ENCODE assay signal across 26 cellular contexts in the genomic region with DNA sequence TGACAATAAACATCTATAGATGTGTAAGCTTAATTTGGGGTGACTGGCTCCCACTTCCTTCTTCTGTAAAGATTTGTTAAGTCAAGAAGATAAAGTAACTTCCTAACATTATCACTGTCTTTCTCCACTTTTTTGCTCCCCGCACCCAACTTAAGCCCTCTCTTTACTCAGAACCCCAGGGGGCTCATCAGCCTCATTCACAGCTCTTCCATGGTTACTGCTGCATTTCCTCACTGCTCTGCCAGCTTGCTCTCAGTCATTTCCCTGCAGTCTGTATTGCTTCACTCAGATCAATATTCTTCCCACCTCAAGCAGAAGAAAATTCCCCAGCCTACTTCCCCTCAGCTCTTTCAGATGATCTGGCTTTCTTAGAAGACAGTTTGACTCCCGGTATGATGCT.
"Had no signal": no experiment of that assay in that cellular context is flagged by ENCODE, and none has a peak within 500 bp of the region (broad histone marks: within the 10 kb centered on the region; RNA-seq: fewer than 3 reads in every experiment).

No MANE protein-coding gene starts in this region.

- ATAC-seq: activated CD4-positive, alpha-beta T cell treated with anti-CD3 and anti-CD28 coated beads for 36 hours; activated T-helper 17 cell treated with anti-CD3 and anti-CD28 coated beads, Interleukin-2, amount 50 U/mL, for 72 hours; T-cell had no signal

- H3K27me3 Mint-ChIP-seq: activated CD4-positive, alpha-beta memory T cell treated with anti-CD3 and anti-CD28 coated beads, Interleukin-2, amount 10 ng/mL, durations not matched to agents 7 days and 5 days; activated CD4-positive, alpha-beta T cell treated with anti-CD3 and anti-CD28 coated beads for 36 hours; activated naive CD4-positive, alpha-beta T cell treated with anti-CD3 and anti-CD28 coated beads, Interleukin-2, amount 10 ng/mL, durations not matched to agents 7 days and 5 days; activated naive CD8-positive, alpha-beta T cell treated with anti-CD3 and anti-CD28 coated beads, Interleukin-2, amount 10 ng/mL, durations not matched to agents 7 days and 5 days; activated T-helper 17 cell treated with anti-CD3 and anti-CD28 coated beads, Interleukin-2, amount 50 U/mL, for 72 hours; T-cell had no signal

- H3K27ac ChIP-seq: adrenal gland, KMS-11, PC-9, SK-N-MC, VCaP had no signal

- H3K4me2 ChIP-seq: KMS-11, PC-9 had no signal

- H3K27me3 ChIP-seq: adrenal gland had no signal

- H3K4me1 ChIP-seq: adrenal gland had no signal

- H3K4me3 ChIP-seq: adrenal gland, PC-9, SK-N-MC had no signal

- DNase-seq: activated CD4-positive, alpha-beta memory T cell treated with anti-CD3 and anti-CD28 coated beads, Interleukin-2, amount 10 ng/mL, durations not matched to agents 7 days and 5 days; activated CD4-positive, alpha-beta T cell treated with anti-CD3 and anti-CD28 coated beads for 36 hours; activated CD4-positive, alpha-beta T cell treated with anti-CD3 and anti-CD28 coated beads, Interleukin-2, amount 50 U/mL, for 1 hour; activated gamma-delta T cell treated with Interleukin-2 at 50 U/mL for 16 hours; activated naive CD4-positive, alpha-beta T cell treated with anti-CD3 and anti-CD28 coated beads, Interleukin-2, amount 10 ng/mL, durations not matched to agents 7 days and 5 days; activated naive CD8-positive, alpha-beta T cell treated with anti-CD3 and anti-CD28 coated beads, Interleukin-2, amount 10 ng/mL, durations not matched to agents 7 days and 5 days; activated T-cell treated with anti-CD3 and anti-CD28 coated beads for 4 hours; activated T-cell treated with anti-CD3 and anti-CD28 coated beads, Interleukin-2, amount 50 U/mL, for 48 hours; adrenal gland; anterior cingulate cortex; caudate nucleus; NCI-H1092; NCI-H1417; NCI-H1694 treated with DMSO at 0.1 percent for 48 hours; NCI-H2029 treated with DMSO at 0.1 percent for 48 hours; NCI-H510A treated with DMSO at 0.1 percent for 48 hours; NCI-H69; PC-9; SIG-M5; T-cell; T-helper 2 cell; T1000 had no signal

- H2AFZ ChIP-seq: PC-9 had no signal

- H3K4me1 Mint-ChIP-seq: activated CD4-positive, alpha-beta memory T cell treated with anti-CD3 and anti-CD28 coated beads, Interleukin-2, amount 10 ng/mL, durations not matched to agents 7 days and 5 days; activated CD4-positive, alpha-beta T cell treated with anti-CD3 and anti-CD28 coated beads for 36 hours; activated naive CD4-positive, alpha-beta T cell treated with anti-CD3 and anti-CD28 coated beads, Interleukin-2, amount 10 ng/mL, durations not matched to agents 7 days and 5 days; activated naive CD8-positive, alpha-beta T cell treated with anti-CD3 and anti-CD28 coated beads, Interleukin-2, amount 10 ng/mL, durations not matched to agents 7 days and 5 days; activated T-helper 17 cell treated with anti-CD3 and anti-CD28 coated beads, Interleukin-2, amount 50 U/mL, for 72 hours; T-cell had no signal

- H3K27ac Mint-ChIP-seq: activated CD4-positive, alpha-beta memory T cell treated with anti-CD3 and anti-CD28 coated beads, Interleukin-2, amount 10 ng/mL, durations not matched to agents 7 days and 5 days; activated CD4-positive, alpha-beta T cell treated with anti-CD3 and anti-CD28 coated beads for 36 hours; activated naive CD4-positive, alpha-beta T cell treated with anti-CD3 and anti-CD28 coated beads, Interleukin-2, amount 10 ng/mL, durations not matched to agents 7 days and 5 days; activated naive CD8-positive, alpha-beta T cell treated with anti-CD3 and anti-CD28 coated beads, Interleukin-2, amount 10 ng/mL, durations not matched to agents 7 days and 5 days; activated T-helper 17 cell treated with anti-CD3 and anti-CD28 coated beads, Interleukin-2, amount 50 U/mL, for 72 hours; T-cell had no signal

- H3K9ac ChIP-seq: KMS-11 had no signal

- H3K4me3 Mint-ChIP-seq: activated CD4-positive, alpha-beta memory T cell treated with anti-CD3 and anti-CD28 coated beads, Interleukin-2, amount 10 ng/mL, durations not matched to agents 7 days and 5 days; activated CD4-positive, alpha-beta T cell treated with anti-CD3 and anti-CD28 coated beads for 36 hours; activated naive CD4-positive, alpha-beta T cell treated with anti-CD3 and anti-CD28 coated beads, Interleukin-2, amount 10 ng/mL, durations not matched to agents 7 days and 5 days; activated naive CD8-positive, alpha-beta T cell treated with anti-CD3 and anti-CD28 coated beads, Interleukin-2, amount 10 ng/mL, durations not matched to agents 7 days and 5 days; activated T-helper 17 cell treated with anti-CD3 and anti-CD28 coated beads, Interleukin-2, amount 50 U/mL, for 72 hours; T-cell had no signal

- H3K36me3 Mint-ChIP-seq: activated naive CD4-positive, alpha-beta T cell treated with anti-CD3 and anti-CD28 coated beads, Interleukin-2, amount 10 ng/mL, durations not matched to agents 7 days and 5 days; activated naive CD8-positive, alpha-beta T cell treated with anti-CD3 and anti-CD28 coated beads, Interleukin-2, amount 10 ng/mL, durations not matched to agents 7 days and 5 days; T-cell had no signal

- H3K9me3 ChIP-seq: adrenal gland had no signal

- H3K36me3 ChIP-seq: adrenal gland had no signal
